In genomic region chr15:53851110-53851833, GRCh38 we compare ENCODE assay signal across 19 cellular contexts.
DNase-seq lines count a peak whose midpoint lies in the region; ATAC-seq, FAIRE-seq and TF ChIP-seq lines count a peak whose summit lies in the region.
"Had no signal": no experiment of that assay in that cellular context is flagged by ENCODE, and none has a peak within 500 bp of the region (broad histone marks: within the 10 kb centered on the region; RNA-seq: fewer than 3 reads in every experiment).

No MANE protein-coding gene starts in this region.

- POLR2A ChIA-PET in HepG2 (lab: Yijun Ruan, JAX) = interaction anchor here (1.1 kb wide), 1 partner anchor 19 kb away, joined by 3 read pairs; no protein-coding TSS in a partner anchor

- H3K9me3 ChIP-seq in HepG2 (ENCODE audit: low read length) = peaks cover 3% of the 10 kb centered on the region; the same call in 1 of the 2 replicates
- H3K9me3 ChIP-seq in right lobe of liver = no peaks in the 10 kb centered on the region
- no peaks in the 10 kb centered on the region for H3K9me3 ChIP-seq in mucosa of descending colon
- peaks cover 0 to 3% of the 10 kb centered on the region in 2 donors for H3K9me3 ChIP-seq in transverse colon

- H3K9ac ChIP-seq in HepG2 (ENCODE audit: insufficient read depth, low read depth, low read length) = no peak overlapping the region

- H3K36me3 ChIP-seq in HepG2 (replicated peaks in 1 of 2; ENCODE audit: control insufficient read depth in 1 of 2, insufficient read depth in 2 of 2, low read length in 2 of 2) (no peaks in the 10 kb centered on the region), right lobe of liver (no peaks in the 10 kb centered on the region), mucosa of descending colon (ENCODE audit: low read depth) (no peaks in the 10 kb centered on the region), transverse colon (no peaks in the 10 kb centered on the region)

- intact Hi-C loops in HepG2 (cut with micrococcal nuclease; ENCODE audit: unreplicated experiment) (no loop called here), right lobe of liver (cut with DNase I) (no loop called here), mucosa of descending colon (cut with DNase I, micrococcal nuclease) (no loop called here), transverse colon (cut with DNase I; ENCODE audit: low total_unique reads) (no loop called here)

- no peak for FAIRE-seq in HepG2 (lab: Jason Lieb, UNC)
- FAIRE-seq: A549, GM12878, H54 had no signal

- no peak overlapping the region for H3K4me3 ChIP-seq in HepG2 (replicated peaks in 1 of 3; ENCODE audit: insufficient read depth in 1 of 3, low read depth in 2 of 3, low read length in 3 of 3)
- no peak overlapping the region for H3K4me3 ChIP-seq in right lobe of liver
- no peak overlapping the region for H3K4me3 ChIP-seq in mucosa of descending colon
- H3K4me3 ChIP-seq in transverse colon = no peak overlapping the region
- H3K4me3 ChIP-seq: A549, GM12878, GM23338 had no signal

- H3K4me1 ChIP-seq in HepG2 (ENCODE audit: insufficient read depth, low read length) (peaks cover 41% of the 10 kb centered on the region), right lobe of liver (no peaks in the 10 kb centered on the region), mucosa of descending colon (ENCODE audit: low read depth) (peaks cover 2% of the 10 kb centered on the region), transverse colon (peaks cover 0 to 10% (median 0%) of the 10 kb centered on the region in 4 donors)
- H3K4me1 ChIP-seq: A549 had no signal

- H3K27me3 ChIP-seq in HepG2 (ENCODE audit: control insufficient read depth in 1 of 2, insufficient read depth in 2 of 2, low read length in 2 of 2) (no peaks in the 10 kb centered on the region), right lobe of liver (no peaks in the 10 kb centered on the region), transverse colon (no peaks in the 10 kb centered on the region)

- TF ChIP-seq EP300 in HepG2 (IDR thresholded peaks at IDR 0.05; ENCODE audit: low read depth in 2 of 2, low read length in 2 of 2) = peak in 1 of 2 experiments; percentile 45; a peak in 1 of 4 replicates
- no peak for TF ChIP-seq EP300 in HepG2 (CRISPR knock-in tag; IDR thresholded peaks at IDR 0.05; ENCODE audit: borderline replicate concordance)
- TF ChIP-seq EP300 in transverse colon (IDR thresholded peaks at IDR 0.05; ENCODE audit: low read depth) = no peak

- BruUV-seq in HepG2 (replicated peaks; lab: Mats Ljungman, UMichigan) = no TSS peak

- TF ChIP-seq RAD21 in HepG2 (CRISPR knock-in tag; IDR thresholded peaks at IDR 0.05) = no peak

- H3K27ac ChIP-seq in HepG2 (ENCODE audit: extremely low read length, insufficient read depth, low read length) (peak overlapping the region; percentile 44), right lobe of liver (no peak overlapping the region), transverse colon (peak overlapping the region in 1 of 4 donors; percentile 1)
- H3K27ac ChIP-seq: 22Rv1, A549, C4-2B, HL-60 had no signal

- TF ChIP-seq POLR2A in HepG2 (IDR thresholded peaks at IDR 0.05; ENCODE audit: insufficient read depth in 1 of 2, low read depth in 2 of 2, low read length in 2 of 2) = no peak
- no peak for TF ChIP-seq POLR2A in right lobe of liver (IDR thresholded peaks at IDR 0.05)
- TF ChIP-seq POLR2A in transverse colon (IDR thresholded peaks at IDR 0.05) = no peak

- TF ChIP-seq CTCF in HepG2 (CRISPR knock-in tag; IDR thresholded peaks at IDR 0.05) (no peak), right lobe of liver (IDR thresholded peaks at IDR 0.05) (no peak), mucosa of descending colon (IDR thresholded peaks at IDR 0.05) (no peak), transverse colon (IDR thresholded peaks at IDR 0.05) (peak in 2 of 5 experiments; percentile 18 to 60)

- WGBS in HepG2 (ENCODE audit: low lambda C conversion rate) = 76% methylated on average over 7 of the region's 7 CpGs
- 70% methylated on average over 6 of the region's 7 CpGs for WGBS in right lobe of liver (ENCODE audit: insufficient coverage, low coverage, low lambda C conversion rate, missing lambda C conversion rate)
- WGBS in transverse colon (ENCODE audit: low coverage in 1 of 2), 2 donors = 20 to 73% methylated on average over 1 to 7 of the region's 7 CpGs

- no peak for DNase-seq in HepG2 (ENCODE audit: low spot score)
- DNase-seq in right lobe of liver = no peak
- peak in 1 of 3 donors; percentile 19 for DNase-seq in mucosa of descending colon
- peak; percentile 8 for DNase-seq in transverse colon
- DNase-seq in HuH-7 (ENCODE audit: low spot score) = no peak
- no peak for DNase-seq in cerebellar cortex (ENCODE audit: low spot score)
- DNase-seq: AML-193; CD4-positive, alpha-beta T cell; DMS79 treated with DMSO at 0.1 percent for 48 hours; HCEC 1CT; KBM-7 had no signal

- CTCF ChIA-PET in HepG2 (lab: Yijun Ruan, JAX; ENCODE audit: low intra/inter-chr PET ratio, low total read pairs) = no interaction called here

- H3K79me2 ChIP-seq in HepG2 (ENCODE audit: insufficient read depth, low read length) = no peaks in the 10 kb centered on the region

- in situ Hi-C loops in HepG2 (cut with HindIII; ENCODE audit: extremely low pct_ligation_motif_present, low pct_unique_long_range_greater_than_20kb) = no loop called here
- in situ Hi-C loops in transverse colon (cut with MboI; ENCODE audit: low pct_ligation_motif_present in 1 of 4, low pct_unique_long_range_greater_than_20kb in 1 of 4, low sequenced_read_pairs in 3 of 4) = no loop called here

- peak overlapping the region; percentile 46 for H3K4me2 ChIP-seq in HepG2 (ENCODE audit: low read depth, low read length)
- H3K4me2 ChIP-seq: A549, GM23338 had no signal

- ATAC-seq in HepG2 (peak; percentile 41; the same call in 2 of the 3 replicates), right lobe of liver (no peak), mucosa of descending colon (peak; percentile 29), GM21515 (IDR thresholded peaks at IDR 0.05; ENCODE audit: unreplicated experiment) (no peak)
- ATAC-seq: A549, GM12878, GM23338 had no signal

- peak overlapping the region; percentile 56 for H2AFZ ChIP-seq in HepG2 (ENCODE audit: low read length)
- H2AFZ ChIP-seq: GM23338 had no signal

- no peaks in the 10 kb centered on the region for H4K20me1 ChIP-seq in HepG2 (ENCODE audit: insufficient read depth, low read length)

TF ChIP-seq in HepG2, 621 proteins besides CTCF, POLR2A, EP300 and RAD21 (continues in another document):
- TF ChIP-seq ZMYM4 (CRISPR knock-in tag; IDR thresholded peaks at IDR 0.05) (peak; percentile 64), NCOA2 (CRISPR knock-in tag; IDR thresholded peaks at IDR 0.05) (0 out of 2 replicates have a peak, but pooled peaks have one; percentile 11), TEAD3 (CRISPR knock-in tag; optimal IDR thresholded peaks at IDR 0.05; ENCODE audit: borderline replicate concordance) (peak; percentile 86), ZNF768 (CRISPR knock-in tag; IDR thresholded peaks at IDR 0.05) (0 out of 2 replicates have a peak, but pooled peaks have one; percentile 14), KLF9 (CRISPR knock-in tag; IDR thresholded peaks at IDR 0.05; ENCODE audit: low read depth) (no peak), PPARG (CRISPR knock-in tag; conservative IDR thresholded peaks at IDR 0.05) (peak; percentile 49; the same call in 1 of the 2 replicates), ZNF501 (CRISPR knock-in tag; IDR thresholded peaks at IDR 0.05) (peak; percentile 47; the same call in 1 of the 2 replicates), ZNF644 (CRISPR knock-in tag; IDR thresholded peaks at IDR 0.05; ENCODE audit: low read depth) (0 out of 2 replicates have a peak, but pooled peaks have one; percentile 25), MED1 (CRISPR knock-in tag; IDR thresholded peaks at IDR 0.05) (peak; percentile 16; the same call in 1 of the 2 replicates), ARID5B (CRISPR knock-in tag; IDR thresholded peaks at IDR 0.05) (0 out of 2 replicates have a peak, but pooled peaks have one; percentile 6), HNF4A (CRISPR knock-in tag; IDR thresholded peaks at IDR 0.05) (peak; percentile 54; the same call in 1 of the 2 replicates), AKAP8 (CRISPR knock-in tag; IDR thresholded peaks at IDR 0.05) (no peak), RXRB (CRISPR knock-in tag; IDR thresholded peaks at IDR 0.05; ENCODE audit: borderline replicate concordance) (0 out of 2 replicates have a peak, but pooled peaks have one; percentile 30)

Comparison
In these comparisons a context has a peak if more than half of its experiments do, and no peak if none do; other contexts are left out.
1. ATAC-seq: peak in HepG2 (single experiment) and mucosa of descending colon (single experiment); none in right lobe of liver (0 of 4) and GM21515 (single experiment).